ENCODE assay signal across 12 cellular contexts in genomic region chr6:43393597-43393996, GRCh38. TPM values are rescaled to one million over a fixed set of nuclear protein-coding genes. Genes with fewer than 3 reads are reported as not detected.
DNase-seq lines count a peak whose midpoint lies in the region; ATAC-seq, FAIRE-seq and TF ChIP-seq lines count a peak whose summit lies in the region.
"Had no signal": no experiment of that assay in that cellular context is flagged by ENCODE, and none has a peak within 500 bp of the region (broad histone marks: within the 10 kb centered on the region; RNA-seq: fewer than 3 reads in every experiment).

No MANE protein-coding gene starts in this region.

- H3K27ac ChIP-seq in ACC112 (ENCODE audit: low read depth, low read length) (no peak overlapping the region), kidney (ENCODE audit: low read depth in 2 of 2, low read length in 2 of 2) (no peak overlapping the region)
- H3K27ac ChIP-seq: colonic mucosa had no signal

- H3K9ac ChIP-seq in kidney (ENCODE audit: low read length in 2 of 2), result no peak overlapping the region

- H3K36me3 ChIP-seq in ACC112 (ENCODE audit: insufficient read depth, low read length), result no peaks in the 10 kb centered on the region
- no peaks in the 10 kb centered on the region for H3K36me3 ChIP-seq in kidney (ENCODE audit: control insufficient read depth in 1 of 2, insufficient read depth in 2 of 2, low read length in 2 of 2)
- H3K36me3 ChIP-seq: colonic mucosa had no signal

- DNase-seq in HFFc6 (no peak), T-cell (no peak), memory B cell (ENCODE audit: low spot score in 2 of 2) (no peak), HPDE6-E6E7 (ENCODE audit: extremely low spot score) (no peak), NCI-H446 (lab: John Stamatoyannopoulos, UW) (no peak), kidney (no peak)
- no peak for DNase-seq in stimulated activated naive CD4-positive, alpha-beta T cell (lab: John Stamatoyannopoulos, UW)
- DNase-seq: colonic mucosa, DMS153, NCI-H1048, NCI-H510A had no signal

- FAIRE-seq in kidney (lab: Jason Lieb, UNC), result no peak

- TF ChIP-seq CTCF in HFFc6 (IDR thresholded peaks at IDR 0.05), result no peak
- no peak for TF ChIP-seq CTCF in kidney (IDR thresholded peaks at IDR 0.05; ENCODE audit: borderline replicate concordance, extremely low read depth, insufficient read depth)

- H3K27me3 Mint-ChIP-seq in HFFc6 (ENCODE audit: insufficient read depth), result peaks cover 17% of the 10 kb centered on the region
- H3K27me3 Mint-ChIP-seq in T-cell, result peaks cover 0 to 8% of the 10 kb centered on the region in 2 donors
- H3K27me3 Mint-ChIP-seq in memory B cell, result peaks cover 20% of the 10 kb centered on the region

- POLR2A ChIA-PET in T-cell (lab: Charles Lee), result interaction anchor here in 1 of 2 donors (0.6 kb wide), 1 partner anchor 502 kb away, joined by 3 read pairs; no protein-coding TSS in a partner anchor

- intact Hi-C loops in kidney (cut with DNase I), result no loop called here

- no peaks in the 10 kb centered on the region for H3K4me1 ChIP-seq in ACC112 (ENCODE audit: control insufficient read depth, insufficient read depth, low read length, unreplicated experiment)
- no peaks in the 10 kb centered on the region for H3K4me1 ChIP-seq in kidney (ENCODE audit: control insufficient read depth in 1 of 2, insufficient read depth in 1 of 2, low read depth in 1 of 2, low read length in 2 of 2)
- H3K4me1 ChIP-seq: colonic mucosa had no signal

- no peaks in the 10 kb centered on the region for H3K27me3 ChIP-seq in ACC112 (ENCODE audit: insufficient read depth, low read length)
- H3K27me3 ChIP-seq: colonic mucosa had no signal

- no peaks in the 10 kb centered on the region for H3K9me3 ChIP-seq in kidney (ENCODE audit: control insufficient read depth in 1 of 2, low read length in 2 of 2)
- H3K9me3 ChIP-seq: colonic mucosa had no signal

- H3K4me3 Mint-ChIP-seq in HFFc6 (peak overlapping the region; percentile 54; the same call in 1 of the 2 replicates), T-cell (peak overlapping the region in 1 of 3 donors; percentile 38), memory B cell (peak overlapping the region; percentile 77)

- H3K9me3 Mint-ChIP-seq in HFFc6, result no peaks in the 10 kb centered on the region
- no peaks in the 10 kb centered on the region for H3K9me3 Mint-ChIP-seq in T-cell
- H3K9me3 Mint-ChIP-seq in memory B cell, result no peaks in the 10 kb centered on the region

- H3K79me2 ChIP-seq in ACC112 (ENCODE audit: control insufficient read depth, insufficient read depth, low read length, unreplicated experiment), result no peaks in the 10 kb centered on the region

- no peaks in the 10 kb centered on the region for H3K36me3 Mint-ChIP-seq in HFFc6 (ENCODE audit: low read depth)
- no peaks in the 10 kb centered on the region for H3K36me3 Mint-ChIP-seq in T-cell
- no peaks in the 10 kb centered on the region for H3K36me3 Mint-ChIP-seq in memory B cell

- CTCF ChIA-PET in T-cell (lab: Charles Lee), result interaction anchor here (0.6 to 0.7 kb wide), 2 partner anchors 46 to 272 kb away, joined by 3 to 5 read pairs; no protein-coding TSS in a partner anchor

- no peak overlapping the region for H3K4me3 ChIP-seq in ACC112 (ENCODE audit: low read depth, low read length)
- no peak overlapping the region for H3K4me3 ChIP-seq in kidney (ENCODE audit: low read length in 2 of 2)
- H3K4me3 ChIP-seq: colonic mucosa had no signal

- H3K27ac Mint-ChIP-seq in HFFc6 (no peak overlapping the region), T-cell (peak overlapping the region; percentile 0 to 10), memory B cell (peak overlapping the region; percentile 1)

- peak overlapping the region; percentile 38 for H2AFZ ChIP-seq in ACC112 (ENCODE audit: low read length, unreplicated experiment)

- H3K4me1 Mint-ChIP-seq in HFFc6 (ENCODE audit: low read depth), result peaks cover 16% of the 10 kb centered on the region; the same call in 1 of the 2 replicates
- H3K4me1 Mint-ChIP-seq in T-cell, result peaks cover 44 to 58% (median 53%) of the 10 kb centered on the region in 3 donors
- H3K4me1 Mint-ChIP-seq in memory B cell, result peaks cover 15% of the 10 kb centered on the region

- ATAC-seq in T-cell (replicated peaks in 1 of 4) (no peak), memory B cell (ENCODE audit: low read depth) (peak; percentile 64)

RNA-seq across cellular contexts. Expression of gene ZNF318, which starts 24.1 kb away (rescaled TPM):
- 10 to 100 TPM; 11.1 to 13.3 (median 11.8) TPM for total RNA-seq in HFFc6 (2021; fragmentation: NEBNext Ultra II Directional; extraction: Animal tissue kit (Norgen Biotek cat#: 25700))
- 10 to 100 TPM; 24.3 to 33.5 (median 26.2) TPM for total RNA-seq in T-cell
- total RNA-seq in kidney, result 13.9 TPM
- 5.5 TPM for polyA plus RNA-seq in kidney (ENCODE audit: insufficient read depth, low read depth, low replicate concordance)

RNA-seq across cellular contexts. Expression of gene ABCC10, which starts 33.7 kb away (rescaled TPM):
- 10 to 100 TPM; 26.2 to 41.6 (median 30.3) TPM for total RNA-seq in HFFc6 (2021; fragmentation: NEBNext Ultra II Directional; extraction: Animal tissue kit (Norgen Biotek cat#: 25700))
- total RNA-seq in T-cell (10 to 100 TPM; 57.8 to 85.4 (median 75.5) TPM), kidney (30.2 TPM)
- 12.0 TPM for polyA plus RNA-seq in kidney (ENCODE audit: insufficient read depth, low read depth, low replicate concordance)
